In the genomic region with DNA sequence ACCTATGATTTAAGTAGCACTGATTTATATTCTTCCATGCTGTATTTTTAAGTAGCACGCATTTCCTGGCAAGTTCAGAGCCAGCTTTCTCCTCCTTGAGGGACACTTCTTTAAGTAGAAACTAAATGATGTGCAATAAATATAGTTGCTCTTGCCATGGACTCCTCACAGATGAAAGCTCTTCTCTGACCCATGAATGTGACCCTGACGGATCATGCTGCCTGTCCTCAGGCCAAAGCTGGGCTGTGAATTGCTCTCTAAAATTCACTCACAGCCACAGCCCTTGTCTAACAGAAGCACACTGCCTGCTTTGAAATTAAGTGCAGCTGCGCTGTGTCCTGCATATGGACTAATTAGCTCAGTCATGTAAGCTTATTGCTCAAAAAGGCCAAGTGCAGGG, we compare ENCODE assay signal across 29 cellular contexts.
"Had no signal": no experiment of that assay in that cellular context is flagged by ENCODE, and none has a peak within 500 bp of the region (broad histone marks: within the 10 kb centered on the region; RNA-seq: fewer than 3 reads in every experiment).

No MANE protein-coding gene starts in this region.

- H3K4me2 ChIP-seq: smooth muscle cell had no signal

- H3K27ac ChIP-seq: left lung, lower lobe of right lung, neutrophil, parathyroid adenoma, psoas muscle, right atrium auricular region, right lobe of liver, stomach, testis, thyroid gland, transverse colon, upper lobe of left lung, vagina had no signal

- H3K4me3 Mint-ChIP-seq: naive thymus-derived CD8-positive, alpha-beta T cell; nephron; stimulated activated naive B cell treated with anti-CD40 and anti-IgM and Interleukin-4, amounts not matched to agents 10 μg/mL and 1 μg/mL and 100 μg/mL, for 72 hours had no signal

- ATAC-seq: left cardiac atrium; left lung; lower lobe of right lung; naive thymus-derived CD8-positive, alpha-beta T cell; psoas muscle; right lobe of liver; stimulated activated naive B cell treated with anti-CD40 and anti-IgM and Interleukin-4, amounts not matched to agents 10 μg/mL and 1 μg/mL and 100 μg/mL, for 72 hours; stimulated activated naive CD8-positive, alpha-beta T cell treated with anti-CD3 and anti-CD28 coated beads, Interleukin-15, Interleukin-2, amounts not matched to agents 100 U/mL and 50 U/mL, for 24 hours had no signal

- H3K36me3 ChIP-seq: left lung, lower lobe of right lung, neutrophil, right atrium auricular region, right lobe of liver, stomach, thyroid gland, transverse colon, upper lobe of left lung, vagina had no signal

- H3K4me3 ChIP-seq: left lung, lower lobe of right lung, psoas muscle, right atrium auricular region, right lobe of liver, smooth muscle cell, stomach, testis, thyroid gland, transverse colon, upper lobe of left lung, vagina had no signal

- H3K27ac Mint-ChIP-seq: naive thymus-derived CD8-positive, alpha-beta T cell; stimulated activated naive B cell treated with anti-CD40 and anti-IgM and Interleukin-4, amounts not matched to agents 10 μg/mL and 1 μg/mL and 100 μg/mL, for 72 hours had no signal

- H3K9ac ChIP-seq: parathyroid adenoma had no signal

- H3K9me3 ChIP-seq: lower lobe of right lung, neutrophil, psoas muscle, right lobe of liver, testis, thyroid gland, upper lobe of left lung had no signal

- FAIRE-seq: keratinocyte had no signal

- H3K4me1 Mint-ChIP-seq: naive thymus-derived CD8-positive, alpha-beta T cell; stimulated activated naive B cell treated with anti-CD40 and anti-IgM and Interleukin-4, amounts not matched to agents 10 μg/mL and 1 μg/mL and 100 μg/mL, for 72 hours had no signal

- H3K79me2 ChIP-seq: parathyroid adenoma had no signal

- H2AFZ ChIP-seq: parathyroid adenoma had no signal

- H3K4me1 ChIP-seq: left lung, lower lobe of right lung, parathyroid adenoma, psoas muscle, right atrium auricular region, right lobe of liver, stomach, testis, thyroid gland, transverse colon, upper lobe of left lung, vagina had no signal

- H3K27me3 ChIP-seq: left lung, neutrophil, right atrium auricular region, right lobe of liver, stomach, testis, thyroid gland, transverse colon, upper lobe of left lung, vagina had no signal

- DNase-seq: hippocampal formation; kidney glomerular epithelial cell; left cardiac atrium; left lung; lower lobe of right lung; mammary epithelial cell; mesenchymal stem cell; naive thymus-derived CD8-positive, alpha-beta T cell; occipital lobe; psoas muscle; right lobe of liver; stimulated activated CD4-positive, alpha-beta T cell treated with anti-CD3 and anti-CD28 coated beads, Interleukin-12 subunit alpha, Interleukin-12 subunit beta, amount 100 ng/mL, for 4 hours; stimulated activated CD4-positive, alpha-beta T cell treated with anti-CD3 and anti-CD28 coated beads, Interleukin-15, amount 100 ng/mL, for 24 hours; stimulated activated CD4-positive, alpha-beta T cell treated with anti-CD3 and anti-CD28 coated beads, Interleukin-2, amount 100 ng/mL, for 24 hours; stimulated activated CD4-positive, alpha-beta T cell treated with anti-CD3 and anti-CD28 coated beads, Interleukin-4, amount 100 ng/mL, for 1 hour; stimulated activated naive B cell treated with anti-CD40 and anti-IgM and Interleukin-4, amounts not matched to agents 10 μg/mL and 1 μg/mL and 100 μg/mL, for 72 hours; stimulated activated naive CD8-positive, alpha-beta T cell treated with anti-CD3 and anti-CD28 coated beads, Interleukin-15, Interleukin-2, amounts not matched to agents 100 U/mL and 50 U/mL, for 24 hours; stomach; testis; thyroid gland; transverse colon; upper lobe of left lung had no signal
